11 cellular contexts compared by ENCODE assay signal in genomic region chr5:55636177-55636576, GRCh38.
DNase-seq lines count a peak whose midpoint lies in the region; ATAC-seq lines count a peak whose summit lies in the region.
"Had no signal": no experiment of that assay in that cellular context is flagged by ENCODE, and none has a peak within 500 bp of the region (broad histone marks: within the 10 kb centered on the region; RNA-seq: fewer than 3 reads in every experiment).

No MANE protein-coding gene starts in this region.

- H3K27me3 ChIP-seq in SJCRH30: no peaks in the 10 kb centered on the region

- H3K27ac ChIP-seq in SJCRH30: peak overlapping the region; percentile 86
- peak overlapping the region; percentile 0 for H3K27ac ChIP-seq in substantia nigra (ENCODE audit: low read depth, low read length, poor library complexity, severe bottlenecking)
- H3K27ac ChIP-seq: epithelial cell of prostate had no signal

- H3K4me3 ChIP-seq in SJCRH30: no peak overlapping the region

- DNase-seq in NCI-H1105 (lab: John Stamatoyannopoulos, UW) (peak; percentile 16), SJCRH30 (peak; percentile 60 to 77), left colon (no peak), substantia nigra (lab: John Stamatoyannopoulos, UW) (no peak)
- no peak for DNase-seq in activated CD4-positive, alpha-beta T cell treated with anti-CD3 and anti-CD28 coated beads, Interleukin-2, amount 50 U/mL, for 1 hour
- DNase-seq: DMS79, posterior cingulate gyrus, T-helper 9 cell had no signal

- ATAC-seq in left colon: peak; percentile 65
- no peak for ATAC-seq in GM21723 (IDR thresholded peaks at IDR 0.05; ENCODE audit: unreplicated experiment)
- no peak for ATAC-seq in HG02870 (IDR thresholded peaks at IDR 0.05; ENCODE audit: unreplicated experiment)

- H3K4me1 ChIP-seq in SJCRH30: peaks cover 47% of the 10 kb centered on the region

- intact Hi-C loops in left colon (cut with DNase I, micrococcal nuclease): no loop called here

- H3K36me3 ChIP-seq in SJCRH30: no peaks in the 10 kb centered on the region

- no peaks in the 10 kb centered on the region for H3K9me3 ChIP-seq in SJCRH30 (replicated peaks)

Comparison
In these comparisons a context has a peak if more than half of its experiments do, and no peak if none do; other contexts are left out.
1. DNase-seq: peak in NCI-H1105 (single experiment) and SJCRH30 (2 of 2); none in left colon (0 of 2), substantia nigra (0 of 49) and activated CD4-positive, alpha-beta T cell treated with anti-CD3 and anti-CD28 coated beads, Interleukin-2, amount 50 U/mL, for 1 hour (single experiment).